ENCODE assay signal across 11 cellular contexts in genomic region chr3:105997800-105998526, GRCh38.
A peak's percentile ranks its signal among the peaks of the same experiment; 100 is the strongest.
DNase-seq lines count a peak whose midpoint lies in the region; ATAC-seq and TF ChIP-seq lines count a peak whose summit lies in the region.
"Had no signal": no experiment of that assay in that cellular context is flagged by ENCODE, and none has a peak within 500 bp of the region (broad histone marks: within the 10 kb centered on the region; RNA-seq: fewer than 3 reads in every experiment).

No MANE protein-coding gene starts in this region.

- H3K27ac Mint-ChIP-seq in activated CD4-positive, alpha-beta T cell treated with anti-CD3 and anti-CD28 coated beads, Interleukin-2, amount 10 ng/mL, durations not matched to agents 24 days and 14 days: no peak overlapping the region
- H3K27ac Mint-ChIP-seq: T-helper 1 cell treated with Interleukin-12 subunit alpha and Interleukin-12 subunit beta and Interleukin-4 antibody, amounts not matched to agents 30 μg/mL and 1 μg/mL, for 36 hours had no signal

- H3K36me3 Mint-ChIP-seq in activated CD4-positive, alpha-beta T cell treated with anti-CD3 and anti-CD28 coated beads, Interleukin-2, amount 10 ng/mL, durations not matched to agents 24 days and 14 days (ENCODE audit: low read depth): peaks cover 10% of the 10 kb centered on the region

- peak overlapping the region; percentile 17 for H3K4me2 ChIP-seq in fibroblast of lung (ENCODE audit: extremely low read depth, insufficient read depth, low read length)

- H3K27ac ChIP-seq in RWPE2 (ENCODE audit: poor library complexity, severe bottlenecking) (peak overlapping the region; percentile 87), fibroblast of lung (ENCODE audit: insufficient read depth, low read length) (peak overlapping the region; percentile 33)
- H3K27ac ChIP-seq: transverse colon had no signal

- peaks cover 20% of the 10 kb centered on the region for H3K9me3 Mint-ChIP-seq in activated CD4-positive, alpha-beta T cell treated with anti-CD3 and anti-CD28 coated beads, Interleukin-2, amount 10 ng/mL, durations not matched to agents 24 days and 14 days

- no peaks in the 10 kb centered on the region for H4K20me1 ChIP-seq in fibroblast of lung (ENCODE audit: control insufficient read depth, extremely low read depth, insufficient read depth, low read length)

- H3K9me3 ChIP-seq in RWPE2 (ENCODE audit: severe bottlenecking): no peaks in the 10 kb centered on the region
- H3K9me3 ChIP-seq in fibroblast of lung (ENCODE audit: control insufficient read depth, insufficient read depth, low read depth, low read length): no peaks in the 10 kb centered on the region

- intact Hi-C loops in sciatic nerve (cut with DNase I): loop anchor here (5.0 kb wide), 1 partner anchor 574 kb away; no protein-coding TSS in a partner anchor
- intact Hi-C loops in activated CD4-positive, alpha-beta T cell treated with anti-CD3 and anti-CD28 coated beads, Interleukin-2, amount 10 ng/mL, durations not matched to agents 24 days and 14 days (cut with micrococcal nuclease): no loop called here

- H3K27me3 ChIP-seq in RWPE2 (ENCODE audit: insufficient read depth, poor library complexity, severe bottlenecking) (no peaks in the 10 kb centered on the region), fibroblast of lung (ENCODE audit: control insufficient read depth, insufficient read depth, low read length) (no peaks in the 10 kb centered on the region)
- H3K27me3 ChIP-seq: transverse colon had no signal

- H3K27me3 Mint-ChIP-seq in activated CD4-positive, alpha-beta T cell treated with anti-CD3 and anti-CD28 coated beads, Interleukin-2, amount 10 ng/mL, durations not matched to agents 24 days and 14 days: no peaks in the 10 kb centered on the region

- DNase-seq in GOT3 (lab: John Stamatoyannopoulos, UW): peak; percentile 26
- peak; percentile 60 for DNase-seq in RWPE2 (ENCODE audit: low spot score)
- peak; percentile 95 to 99 for DNase-seq in fibroblast of lung (ENCODE audit: low read depth in 2 of 2)
- no peak for DNase-seq in sciatic nerve (ENCODE audit: low spot score)
- DNase-seq in activated effector memory CD4-positive, alpha-beta T cell treated with Interleukin-2 at 50 U/mL for 16 hours: no peak
- DNase-seq in activated CD4-positive, alpha-beta T cell treated with anti-CD3 and anti-CD28 coated beads, Interleukin-2, amount 10 ng/mL, durations not matched to agents 24 days and 14 days: no peak
- DNase-seq: cerebellar nuclear complex, transverse colon had no signal

- H3K79me2 ChIP-seq in fibroblast of lung (ENCODE audit: control insufficient read depth, insufficient read depth, low read length): no peaks in the 10 kb centered on the region

- H3K36me3 ChIP-seq in RWPE2 (ENCODE audit: low read depth): no peaks in the 10 kb centered on the region
- H3K36me3 ChIP-seq in fibroblast of lung (ENCODE audit: control insufficient read depth, insufficient read depth, low read length): no peaks in the 10 kb centered on the region
- H3K36me3 ChIP-seq: transverse colon had no signal

- no peak overlapping the region for H3K9ac ChIP-seq in fibroblast of lung (ENCODE audit: insufficient read depth, low read length)

- TF ChIP-seq CTCF in RWPE2 (IDR thresholded peaks at IDR 0.05; ENCODE audit: poor library complexity, severe bottlenecking) (no peak), fibroblast of lung (conservative IDR thresholded peaks at IDR 0.05 in 1 of 2, IDR thresholded peaks at IDR 0.05 in 1 of 2; ENCODE audit: low read depth in 1 of 2, low read length in 2 of 2) (no peak)

- H2AFZ ChIP-seq in fibroblast of lung (ENCODE audit: low read length): peak overlapping the region; percentile 61

- H3K4me1 ChIP-seq in RWPE2 (ENCODE audit: insufficient read depth, poor library complexity, severe bottlenecking) (peaks cover 8% of the 10 kb centered on the region), fibroblast of lung (ENCODE audit: control insufficient read depth, extremely low read depth, insufficient read depth, low read length) (peaks cover 7% of the 10 kb centered on the region)
- H3K4me1 ChIP-seq: transverse colon had no signal

- peak; percentile 95 for ATAC-seq in RWPE2 (ENCODE audit: low read depth)
- ATAC-seq in sciatic nerve: peak; percentile 89
- ATAC-seq in HG03520 (IDR thresholded peaks at IDR 0.05; ENCODE audit: unreplicated experiment): no peak
- no peak for ATAC-seq in GM19395 (IDR thresholded peaks at IDR 0.05; ENCODE audit: unreplicated experiment)

- peaks cover 8% of the 10 kb centered on the region for H3K4me1 Mint-ChIP-seq in activated CD4-positive, alpha-beta T cell treated with anti-CD3 and anti-CD28 coated beads, Interleukin-2, amount 10 ng/mL, durations not matched to agents 24 days and 14 days

- H3K4me3 ChIP-seq in RWPE2 (ENCODE audit: severe bottlenecking) (no peak overlapping the region), fibroblast of lung (replicated peaks in 1 of 4; ENCODE audit: control extremely low read depth in 1 of 4, insufficient read depth in 1 of 4, low read depth in 3 of 4, low read length in 4 of 4) (no peak overlapping the region)
- H3K4me3 ChIP-seq: transverse colon had no signal

- H3K4me3 Mint-ChIP-seq in activated CD4-positive, alpha-beta T cell treated with anti-CD3 and anti-CD28 coated beads, Interleukin-2, amount 10 ng/mL, durations not matched to agents 24 days and 14 days: no peak overlapping the region
- H3K4me3 Mint-ChIP-seq: T-helper 1 cell treated with Interleukin-12 subunit alpha and Interleukin-12 subunit beta and Interleukin-4 antibody, amounts not matched to agents 30 μg/mL and 1 μg/mL, for 36 hours had no signal

Comparison
In these comparisons a context has a peak if more than half of its experiments do, and no peak if none do; other contexts are left out.
1. DNase-seq: peak in GOT3 (single experiment), RWPE2 (single experiment) and fibroblast of lung (2 of 2); none in sciatic nerve (single experiment), activated effector memory CD4-positive, alpha-beta T cell treated with Interleukin-2 at 50 U/mL for 16 hours (single experiment) and activated CD4-positive, alpha-beta T cell treated with anti-CD3 and anti-CD28 coated beads, Interleukin-2, amount 10 ng/mL, durations not matched to agents 24 days and 14 days (single experiment).
2. ATAC-seq: peak in RWPE2 (single experiment) and sciatic nerve (single experiment); none in HG03520 (single experiment) and GM19395 (single experiment).